In the genomic region with DNA sequence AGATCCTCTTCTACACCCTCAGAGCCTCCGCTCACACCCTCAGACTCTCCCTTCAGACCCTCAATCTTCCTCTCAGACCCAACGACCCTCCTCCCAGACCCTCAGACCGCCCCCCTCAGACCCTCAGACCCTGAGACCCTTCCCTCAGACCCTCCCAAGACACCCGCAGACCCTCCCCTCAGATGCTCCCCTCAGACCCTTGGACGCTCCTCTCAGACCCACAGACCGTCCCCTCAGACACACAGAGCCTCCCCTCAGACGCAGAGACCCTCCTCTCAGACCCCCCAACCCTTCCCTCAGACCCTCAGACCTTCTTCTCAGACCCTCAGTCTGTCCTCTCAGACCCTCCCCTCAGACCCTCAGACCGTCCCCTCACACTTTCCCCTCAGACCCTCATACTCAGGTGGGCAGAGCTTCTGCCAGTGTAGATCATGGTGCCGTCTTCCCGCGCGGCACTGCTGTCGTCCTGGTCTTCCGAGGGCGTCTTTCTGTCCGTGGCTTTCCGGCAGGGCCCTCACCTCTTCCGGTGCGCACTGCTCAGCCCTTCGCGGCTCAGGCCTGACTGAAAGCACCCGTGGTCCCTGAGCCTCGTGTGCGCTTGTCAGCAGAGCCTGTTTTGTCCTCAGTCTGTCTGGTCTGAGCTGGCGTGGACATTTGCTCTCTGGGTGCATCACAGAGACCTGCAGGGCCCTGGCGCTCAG, we compare ENCODE assay signal across 1 cellular context.
TF ChIP-seq lines count a peak whose summit lies in the region.

No MANE protein-coding gene starts in this region.

TF ChIP-seq in K562, 482 proteins besides CTCF, POLR2A, EP300 and RAD21:
- no peak for TF ChIP-seq SAFB (IDR thresholded peaks at IDR 0.05; ENCODE audit: borderline replicate concordance, low read depth, low read length)
- TF ChIP-seq, protein P1, sequence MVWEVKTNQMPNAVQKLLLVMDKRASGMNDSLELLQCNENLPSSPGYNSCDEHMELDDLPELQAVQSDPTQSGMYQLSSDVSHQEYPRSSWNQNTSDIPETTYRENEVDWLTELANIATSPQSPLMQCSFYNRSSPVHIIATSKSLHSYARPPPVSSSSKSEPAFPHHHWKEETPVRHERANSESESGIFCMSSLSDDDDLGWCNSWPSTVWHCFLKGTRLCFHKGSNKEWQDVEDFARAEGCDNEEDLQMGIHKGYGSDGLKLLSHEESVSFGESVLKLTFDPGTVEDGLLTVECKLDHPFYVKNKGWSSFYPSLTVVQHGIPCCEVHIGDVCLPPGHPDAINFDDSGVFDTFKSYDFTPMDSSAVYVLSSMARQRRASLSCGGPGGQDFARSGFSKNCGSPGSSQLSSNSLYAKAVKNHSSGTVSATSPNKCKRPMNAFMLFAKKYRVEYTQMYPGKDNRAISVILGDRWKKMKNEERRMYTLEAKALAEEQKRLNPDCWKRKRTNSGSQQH (CRISPR knock-in tag; IDR thresholded peaks at IDR 0.05) = no peak
- TF ChIP-seq, protein P2, sequence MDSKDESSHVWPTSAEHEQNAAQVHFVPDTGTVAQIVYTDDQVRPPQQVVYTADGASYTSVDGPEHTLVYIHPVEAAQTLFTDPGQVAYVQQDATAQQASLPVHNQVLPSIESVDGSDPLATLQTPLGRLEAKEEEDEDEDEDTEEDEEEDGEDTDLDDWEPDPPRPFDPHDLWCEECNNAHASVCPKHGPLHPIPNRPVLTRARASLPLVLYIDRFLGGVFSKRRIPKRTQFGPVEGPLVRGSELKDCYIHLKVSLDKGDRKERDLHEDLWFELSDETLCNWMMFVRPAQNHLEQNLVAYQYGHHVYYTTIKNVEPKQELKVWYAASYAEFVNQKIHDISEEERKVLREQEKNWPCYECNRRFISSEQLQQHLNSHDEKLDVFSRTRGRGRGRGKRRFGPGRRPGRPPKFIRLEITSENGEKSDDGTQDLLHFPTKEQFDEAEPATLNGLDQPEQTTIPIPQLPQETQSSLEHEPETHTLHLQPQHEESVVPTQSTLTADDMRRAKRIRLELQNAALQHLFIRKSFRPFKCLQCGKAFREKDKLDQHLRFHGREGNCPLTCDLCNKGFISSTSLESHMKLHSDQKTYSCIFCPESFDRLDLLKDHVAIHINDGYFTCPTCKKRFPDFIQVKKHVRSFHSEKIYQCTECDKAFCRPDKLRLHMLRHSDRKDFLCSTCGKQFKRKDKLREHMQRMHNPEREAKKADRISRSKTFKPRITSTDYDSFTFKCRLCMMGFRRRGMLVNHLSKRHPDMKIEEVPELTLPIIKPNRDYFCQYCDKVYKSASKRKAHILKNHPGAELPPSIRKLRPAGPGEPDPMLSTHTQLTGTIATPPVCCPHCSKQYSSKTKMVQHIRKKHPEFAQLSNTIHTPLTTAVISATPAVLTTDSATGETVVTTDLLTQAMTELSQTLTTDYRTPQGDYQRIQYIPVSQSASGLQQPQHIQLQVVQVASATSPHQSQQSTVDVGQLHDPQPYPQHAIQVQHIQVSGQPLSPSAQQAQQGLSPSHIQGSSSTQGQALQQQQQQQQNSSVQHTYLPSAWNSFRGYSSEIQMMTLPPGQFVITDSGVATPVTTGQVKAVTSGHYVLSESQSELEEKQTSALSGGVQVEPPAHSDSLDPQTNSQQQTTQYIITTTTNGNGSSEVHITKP (IDR thresholded peaks at IDR 0.05; ENCODE audit: partially characterized antibody) = no peak
- TF ChIP-seq JUN (IDR thresholded peaks at IDR 0.05; ENCODE audit: borderline replicate concordance, low read depth, low read length) = no peak
- TF ChIP-seq JUN (CRISPR knock-in tag; IDR thresholded peaks at IDR 0.05; ENCODE audit: borderline replicate concordance) = no peak
- TF ChIP-seq CCAR2 (IDR thresholded peaks at IDR 0.05; ENCODE audit: low read depth, low read length) = no peak
- TF ChIP-seq ZNF695 (CRISPR knock-in tag; IDR thresholded peaks at IDR 0.05) = no peak
- TF ChIP-seq ETV6 (IDR thresholded peaks at IDR 0.05; ENCODE audit: borderline replicate concordance in 1 of 2, low read depth in 2 of 2, low read length in 1 of 2) = no peak
- no peak for TF ChIP-seq ETV6 (CRISPR knock-in tag; IDR thresholded peaks at IDR 0.05; ENCODE audit: borderline replicate concordance)
- no peak for TF ChIP-seq LEF1 (IDR thresholded peaks at IDR 0.05)
- TF ChIP-seq, protein P3, sequence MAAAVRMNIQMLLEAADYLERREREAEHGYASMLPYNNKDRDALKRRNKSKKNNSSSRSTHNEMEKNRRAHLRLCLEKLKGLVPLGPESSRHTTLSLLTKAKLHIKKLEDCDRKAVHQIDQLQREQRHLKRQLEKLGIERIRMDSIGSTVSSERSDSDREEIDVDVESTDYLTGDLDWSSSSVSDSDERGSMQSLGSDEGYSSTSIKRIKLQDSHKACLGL (CRISPR knock-in tag; IDR thresholded peaks at IDR 0.05; ENCODE audit: borderline replicate concordance, poor library complexity, severe bottlenecking) = no peak
- TF ChIP-seq SLC30A9 (CRISPR knock-in tag; IDR thresholded peaks at IDR 0.05) = no peak
- TF ChIP-seq OTX1 (CRISPR knock-in tag; IDR thresholded peaks at IDR 0.05) = no peak
- no peak for TF ChIP-seq IFI16 (CRISPR knock-in tag; IDR thresholded peaks at IDR 0.05)
- no peak for TF ChIP-seq BRD9 (IDR thresholded peaks at IDR 0.05; ENCODE audit: low read depth, partially characterized antibody)
- TF ChIP-seq YBX1 (IDR thresholded peaks at IDR 0.05) = no peak
- TF ChIP-seq ZNF408 (CRISPR knock-in tag; IDR thresholded peaks at IDR 0.05; ENCODE audit: low read depth) = no peak
- TF ChIP-seq TRIM24 (IDR thresholded peaks at IDR 0.05) = no peak
- TF ChIP-seq ILK (tag; IDR thresholded peaks at IDR 0.05; ENCODE audit: borderline replicate concordance, low read depth) = no peak
- TF ChIP-seq ETS2 (tag; IDR thresholded peaks at IDR 0.05; ENCODE audit: borderline replicate concordance, poor library complexity, severe bottlenecking) = no peak
- no peak for TF ChIP-seq TBP (optimal IDR thresholded peaks at IDR 0.05; ENCODE audit: low read depth, low read length)
- no peak for TF ChIP-seq ZNF79 (CRISPR knock-in tag; IDR thresholded peaks at IDR 0.05; ENCODE audit: low read depth)
